In the genomic region with DNA sequence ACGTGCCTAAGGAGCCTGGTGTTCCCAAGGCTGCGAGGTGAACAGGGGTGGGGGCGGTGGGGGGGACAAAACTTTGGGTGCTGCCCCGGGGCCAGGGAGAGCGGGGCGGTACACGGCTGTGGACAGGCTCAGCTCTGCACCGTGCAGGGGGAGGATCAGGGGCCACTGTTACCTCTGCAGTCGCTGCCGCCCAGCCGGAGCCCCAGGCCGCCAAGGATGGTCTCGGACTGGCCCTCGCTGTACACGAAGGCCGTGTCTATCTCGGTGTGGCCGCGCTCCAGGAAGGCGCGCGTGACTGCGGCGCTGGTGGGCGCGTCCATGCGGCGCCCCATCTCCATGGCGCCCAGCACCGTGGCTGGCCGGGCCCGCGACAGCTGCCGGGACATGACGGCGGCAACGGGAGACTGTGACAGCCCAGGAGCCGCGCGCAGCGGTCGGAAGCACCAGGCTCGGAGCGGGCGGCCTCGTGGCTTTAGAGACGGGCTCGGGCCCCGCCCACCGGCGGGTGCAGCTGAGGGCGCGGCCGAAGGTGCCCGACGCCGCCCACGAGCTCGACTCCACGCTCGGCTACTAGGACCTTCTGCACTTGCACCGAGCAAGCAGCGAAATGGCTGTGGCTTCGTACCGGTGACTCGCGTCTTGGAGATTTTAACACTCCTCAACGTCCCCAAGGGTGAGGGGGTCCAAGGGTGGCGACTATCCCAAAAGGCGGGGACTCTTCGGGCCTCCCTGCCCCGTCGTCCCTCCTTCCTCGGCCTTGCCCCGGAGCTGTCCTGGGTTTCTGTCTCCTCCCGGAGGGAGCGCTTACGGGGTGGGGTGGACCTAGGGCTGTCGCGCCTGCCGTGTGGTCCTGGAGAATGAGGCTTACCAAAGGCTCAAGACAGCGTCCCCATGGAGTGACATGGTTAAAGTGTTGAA, we compare ENCODE assay signal across 8 cellular contexts. TPM values are rescaled to one million over a fixed set of nuclear protein-coding genes. Genes with fewer than 3 reads are reported as not detected.
A peak's percentile ranks its signal among the peaks of the same experiment; 100 is the strongest.
DNase-seq lines count a peak whose midpoint lies in the region; ATAC-seq and TF ChIP-seq lines count a peak whose summit lies in the region.
"Not testable (repeated sequence)": the region's sequence is repeated elsewhere in the genome, so short reads cannot be mapped to it uniquely, and the experiment has no call there.

A gene (minus strand): TSS at position 447 of the 918 bp plus-strand sequence. CDS start 61 bp downstream, at position 386.

- DNase-seq in RWPE2 (ENCODE audit: low spot score); vagina (ENCODE audit: extremely low spot score in 2 of 2): not testable (repeated sequence)
- DNase-seq in activated T-cell treated with anti-CD3 and anti-CD28 coated beads for 48 hours (ENCODE audit: low read depth) (peak; percentile 72), cardiac fibroblast (ENCODE audit: low read depth in 2 of 2) (peak; percentile 12 to 17), cardiac muscle cell (ENCODE audit: low read depth in 1 of 2, low spot score in 1 of 2) (peak; percentile 34 to 42)
- peak; percentile 33 to 58 for DNase-seq in stimulated activated CD4-positive, alpha-beta T cell treated with anti-CD3 and anti-CD28 coated beads, Interleukin-15, amount 100 ng/mL, for 48 hours (ENCODE audit: low read depth in 2 of 2)

- intact Hi-C loops in vagina (cut with DNase I), result not testable (repeated sequence)

- not testable (repeated sequence) for H3K4me1 ChIP-seq in RWPE2 (ENCODE audit: insufficient read depth, poor library complexity, severe bottlenecking); cardiac muscle cell (ENCODE audit: low read depth); vagina
- peaks cover 8 to 29% of the 10 kb centered on the region in 2 donors for H3K4me1 ChIP-seq in mucosa of rectum (ENCODE audit: control insufficient read depth in 2 of 2, insufficient read depth in 2 of 2, low read length in 2 of 2)

- H3K36me3 ChIP-seq in RWPE2 (ENCODE audit: low read depth); cardiac muscle cell; mucosa of rectum (ENCODE audit: control insufficient read depth in 2 of 2, insufficient read depth in 2 of 2, low read length in 2 of 2); vagina: not testable (repeated sequence)

- H3K27ac ChIP-seq in RWPE2 (ENCODE audit: poor library complexity, severe bottlenecking); cardiac muscle cell; vagina: not testable (repeated sequence)
- peak within 1 kb of the TSS; percentile 76 to 84 for H3K27ac ChIP-seq in mucosa of rectum (ENCODE audit: low read depth in 2 of 2, low read length in 2 of 2)

- peak within 1 kb of the TSS; percentile 44; the same call in 1 of the 2 replicates for H3K4me3 ChIP-seq in GM08714 (ENCODE audit: low read length)
- peak within 1 kb of the TSS; percentile 16 for H3K4me3 ChIP-seq in RWPE2 (ENCODE audit: severe bottlenecking)
- peak within 1 kb of the TSS; percentile 41 to 47 for H3K4me3 ChIP-seq in cardiac fibroblast (replicated peaks in 1 of 2; ENCODE audit: low read depth in 2 of 2, low read length in 2 of 2)
- not testable (repeated sequence) for H3K4me3 ChIP-seq in cardiac muscle cell
- peak within 1 kb of the TSS; percentile 79 to 81 for H3K4me3 ChIP-seq in mucosa of rectum (ENCODE audit: low read length in 2 of 2)
- H3K4me3 ChIP-seq in vagina, result peak within 1 kb of the TSS; percentile 39 to 42

- TF ChIP-seq POLR2A in vagina (IDR thresholded peaks at IDR 0.05), result not testable (repeated sequence)

- TF ChIP-seq CTCF in RWPE2 (IDR thresholded peaks at IDR 0.05; ENCODE audit: poor library complexity, severe bottlenecking); cardiac fibroblast (IDR thresholded peaks at IDR 0.05; ENCODE audit: low read depth, low read length); cardiac muscle cell (IDR thresholded peaks at IDR 0.05; ENCODE audit: low read depth, low read length); vagina (IDR thresholded peaks at IDR 0.05): not testable (repeated sequence)

- H3K9me3 ChIP-seq in RWPE2 (ENCODE audit: severe bottlenecking); cardiac muscle cell (ENCODE audit: low read depth); mucosa of rectum (ENCODE audit: control insufficient read depth in 2 of 2, low read length in 2 of 2); vagina: not testable (repeated sequence)

- H3K9ac ChIP-seq in mucosa of rectum (ENCODE audit: low read depth in 1 of 2, low read length in 2 of 2), result peak within 1 kb of the TSS; percentile 68 to 84

- ATAC-seq in RWPE2 (ENCODE audit: low read depth), result peak; percentile 76

- not testable (repeated sequence) for H3K27me3 ChIP-seq in RWPE2 (ENCODE audit: insufficient read depth, poor library complexity, severe bottlenecking); mucosa of rectum (ENCODE audit: control insufficient read depth in 2 of 2, insufficient read depth in 2 of 2, low read length in 2 of 2); vagina
- peaks cover 19% of the 10 kb centered on the region for H3K27me3 ChIP-seq in cardiac muscle cell

RNA-seq across cellular contexts. Expression of the gene that starts here (rescaled TPM):
- 1.4 and 2.2 TPM in 2 replicates for total RNA-seq in cardiac muscle cell
- polyA plus RNA-seq in cardiac muscle cell, result 0.26 and 0.96 TPM in 2 replicates
- total RNA-seq in vagina, result 4.2 TPM
